Comparison of ENCODE assay signal across 9 cellular contexts in genomic region chr1:206608108-206608698, GRCh38. TPM values are rescaled to one million over a fixed set of nuclear protein-coding genes. Genes with fewer than 3 reads are reported as not detected.
DNase-seq lines count a peak whose midpoint lies in the region; ATAC-seq, FAIRE-seq and TF ChIP-seq lines count a peak whose summit lies in the region.
"Had no signal": no experiment of that assay in that cellular context is flagged by ENCODE, and none has a peak within 500 bp of the region (broad histone marks: within the 10 kb centered on the region; RNA-seq: fewer than 3 reads in every experiment).

No MANE protein-coding gene starts in this region.

- no peaks in the 10 kb centered on the region for H4K20me1 ChIP-seq in keratinocyte (ENCODE audit: control insufficient read depth, extremely low read depth, insufficient read depth, low read length)

- no peaks in the 10 kb centered on the region for H3K9me1 ChIP-seq in keratinocyte (ENCODE audit: control insufficient read depth, extremely low read depth, insufficient read depth, low read length)

- H3K79me2 ChIP-seq in keratinocyte (ENCODE audit: control insufficient read depth, insufficient read depth, low read length), result peaks cover 17% of the 10 kb centered on the region

- no peaks in the 10 kb centered on the region for H3K27me3 ChIP-seq in BE2C
- H3K27me3 ChIP-seq in HAP-1 (ENCODE audit: low read depth), result no peaks in the 10 kb centered on the region
- H3K27me3 ChIP-seq in RWPE2 (ENCODE audit: insufficient read depth, poor library complexity, severe bottlenecking), result no peaks in the 10 kb centered on the region
- no peaks in the 10 kb centered on the region for H3K27me3 ChIP-seq in keratinocyte (ENCODE audit: control insufficient read depth, extremely low read depth, insufficient read depth, low read length)

- H3K9me3 ChIP-seq in BE2C, result no peaks in the 10 kb centered on the region
- no peaks in the 10 kb centered on the region for H3K9me3 ChIP-seq in HAP-1
- no peaks in the 10 kb centered on the region for H3K9me3 ChIP-seq in RWPE2 (ENCODE audit: severe bottlenecking)
- H3K9me3 ChIP-seq in keratinocyte (ENCODE audit: control insufficient read depth, low read depth, low read length), result no peaks in the 10 kb centered on the region

- no peak for FAIRE-seq in keratinocyte (lab: Jason Lieb, UNC)

- H3K27ac ChIP-seq in RWPE2 (ENCODE audit: poor library complexity, severe bottlenecking), result no peak overlapping the region
- H3K27ac ChIP-seq in keratinocyte (ENCODE audit: control insufficient read depth, insufficient read depth, low read length), result no peak overlapping the region

- H3K4me2 ChIP-seq in keratinocyte (ENCODE audit: control insufficient read depth, extremely low read depth, insufficient read depth, low read depth, low read length), result no peak overlapping the region

- peak; percentile 67 for DNase-seq in BE2C
- DNase-seq in HAP-1 (ENCODE audit: low spot score in 2 of 2), result peak; percentile 45 to 67
- no peak for DNase-seq in RWPE2 (ENCODE audit: low spot score)
- peak; percentile 63 for DNase-seq in activated naive CD4-positive, alpha-beta T cell treated with anti-CD3 and anti-CD28 coated beads, Interleukin-2, amount 50 U/mL, for 16 hours
- no peak for DNase-seq in keratinocyte (ENCODE audit: low read depth, low spot score)
- peak; percentile 45 to 50 for DNase-seq in stimulated activated CD8-positive, alpha-beta memory T cell treated with anti-CD3 and anti-CD28 coated beads, Interleukin-2, amount 100 ng/mL, for 48 hours (ENCODE audit: low read depth in 2 of 2)
- no peak for DNase-seq in NCI-H2107 (lab: John Stamatoyannopoulos, UW)

- no peak overlapping the region for H3K9ac ChIP-seq in keratinocyte (ENCODE audit: control insufficient read depth, extremely low read depth, insufficient read depth, low read length)

- in situ Hi-C loops in HAP-1 (cut with MboI; ENCODE audit: low sequenced_read_pairs), result no loop called here

- dilution Hi-C loops in keratinocyte (cut with MboI; ENCODE audit: extremely low pct_ligation_motif_present, low sequenced_read_pairs), result no loop called here

- no peak for ATAC-seq in RWPE2 (ENCODE audit: low read depth)
- no peak for ATAC-seq in HG03520 (IDR thresholded peaks at IDR 0.05; ENCODE audit: unreplicated experiment)
- ATAC-seq: right cardiac atrium had no signal

- H2AFZ ChIP-seq in keratinocyte (ENCODE audit: control insufficient read depth, low read length), result no peak overlapping the region

- H3K4me1 ChIP-seq in BE2C (no peaks in the 10 kb centered on the region), HAP-1 (peaks cover 5% of the 10 kb centered on the region), RWPE2 (ENCODE audit: insufficient read depth, poor library complexity, severe bottlenecking) (no peaks in the 10 kb centered on the region), keratinocyte (ENCODE audit: control insufficient read depth, extremely low read depth, insufficient read depth, low read length) (peaks cover 8% of the 10 kb centered on the region)

- H3K36me3 ChIP-seq in BE2C, result peaks cover 14% of the 10 kb centered on the region
- peaks cover 35% of the 10 kb centered on the region for H3K36me3 ChIP-seq in HAP-1 (replicated peaks)
- H3K36me3 ChIP-seq in RWPE2 (ENCODE audit: low read depth), result peaks cover 72% of the 10 kb centered on the region
- H3K36me3 ChIP-seq in keratinocyte (ENCODE audit: control insufficient read depth in 2 of 2, extremely low read depth in 1 of 2, insufficient read depth in 2 of 2, low read length in 2 of 2), result peaks cover 23 to 30% of the 10 kb centered on the region in 2 experiments

- TF ChIP-seq CTCF in BE2C (IDR thresholded peaks at IDR 0.05; ENCODE audit: low read depth, low read length) (peak; percentile 89), RWPE2 (IDR thresholded peaks at IDR 0.05; ENCODE audit: poor library complexity, severe bottlenecking) (peak; percentile 82), keratinocyte (optimal IDR thresholded peaks at IDR 0.05 in 1 of 3, IDR thresholded peaks at IDR 0.05 in 1 of 3, conservative IDR thresholded peaks at IDR 0.05 in 1 of 3; ENCODE audit: extremely low read depth in 1 of 3, insufficient read depth in 2 of 3, low read length in 3 of 3) (peak; percentile 83 to 94 (median 93))

- H3K4me3 ChIP-seq in BE2C (ENCODE audit: low read depth, low read length) (no peak overlapping the region), HAP-1 (no peak overlapping the region), RWPE2 (ENCODE audit: severe bottlenecking) (no peak overlapping the region), keratinocyte (ENCODE audit: control insufficient read depth in 2 of 3, extremely low read depth in 1 of 3, insufficient read depth in 2 of 3, low read depth in 1 of 3, low read length in 3 of 3) (no peak overlapping the region)

RNA-seq across cellular contexts. Expression of gene EIF2D, which starts 4.1 kb away (rescaled TPM):
- polyA plus RNA-seq in BE2C (2012; ENCODE audit: insufficient read depth, insufficient read length, low read depth), result 24.4 TPM
- polyA plus RNA-seq in keratinocyte, result 59.9 to 66.4 TPM (median 60.6 TPM) in 3 replicates
- polyA plus RNA-seq in keratinocyte (2011; ENCODE audit: low read depth), result 21.4 TPM
- polyA plus RNA-seq in keratinocyte (2011; cell fraction: cytosol; rRNA removed), result 55.7 and 62.1 TPM in 2 replicates
- polyA plus RNA-seq in keratinocyte (2011; cell fraction: nucleus; rRNA removed), result 64.0 and 66.2 TPM in 2 replicates
- polyA plus RNA-seq in keratinocyte (2012; ENCODE audit: low replicate concordance), result 27.5 and 39.8 TPM in 2 replicates
- 29.9 to 48.8 TPM (median 47.8 TPM) in 3 replicates for polyA minus RNA-seq in keratinocyte
- polyA minus RNA-seq in keratinocyte (2011; cell fraction: cytosol; rRNA and poly(A)+ RNA removed), result 27.0 TPM
- 12.0 and 21.8 TPM in 2 replicates for polyA minus RNA-seq in keratinocyte (2011; cell fraction: nucleus; rRNA and poly(A)+ RNA removed)

RNA-seq across cellular contexts. Expression of gene DYRK3, which starts 27.1 kb away (rescaled TPM):
- 3.3 TPM for polyA plus RNA-seq in BE2C (2012; ENCODE audit: insufficient read depth, insufficient read length, low read depth)
- 9.9 to 15.0 TPM (median 11.8 TPM) in 3 replicates for polyA plus RNA-seq in keratinocyte
- polyA plus RNA-seq in keratinocyte (2011; ENCODE audit: low read depth), result 5.2 TPM
- polyA plus RNA-seq in keratinocyte (2011; cell fraction: cytosol; rRNA removed), result 7.7 and 11.3 TPM in 2 replicates
- polyA plus RNA-seq in keratinocyte (2011; cell fraction: nucleus; rRNA removed), result 12.3 and 13.7 TPM in 2 replicates
- 5.4 and 14.0 TPM in 2 replicates for polyA plus RNA-seq in keratinocyte (2012; ENCODE audit: low replicate concordance)
- 9.4 to 17.9 TPM (median 14.7 TPM) in 3 replicates for polyA minus RNA-seq in keratinocyte
- 15.3 TPM for polyA minus RNA-seq in keratinocyte (2011; cell fraction: cytosol; rRNA and poly(A)+ RNA removed)
- polyA minus RNA-seq in keratinocyte (2011; cell fraction: nucleus; rRNA and poly(A)+ RNA removed), result 13.9 and 24.7 TPM in 2 replicates

Comparison
In these comparisons a context has a peak if more than half of its experiments do, and no peak if none do; other contexts are left out.
1. DNase-seq: peak in BE2C (single experiment), HAP-1 (2 of 2), activated naive CD4-positive, alpha-beta T cell treated with anti-CD3 and anti-CD28 coated beads, Interleukin-2, amount 50 U/mL, for 16 hours (single experiment) and stimulated activated CD8-positive, alpha-beta memory T cell treated with anti-CD3 and anti-CD28 coated beads, Interleukin-2, amount 100 ng/mL, for 48 hours (2 of 2); none in RWPE2 (single experiment), keratinocyte (single experiment) and NCI-H2107 (single experiment).
2. Peak in every context shown above with its lines, with median percentiles within 50 percentile points of each other: CTCF ChIP-seq.